ENCODE assay signal across 8 cellular contexts in the genomic region with DNA sequence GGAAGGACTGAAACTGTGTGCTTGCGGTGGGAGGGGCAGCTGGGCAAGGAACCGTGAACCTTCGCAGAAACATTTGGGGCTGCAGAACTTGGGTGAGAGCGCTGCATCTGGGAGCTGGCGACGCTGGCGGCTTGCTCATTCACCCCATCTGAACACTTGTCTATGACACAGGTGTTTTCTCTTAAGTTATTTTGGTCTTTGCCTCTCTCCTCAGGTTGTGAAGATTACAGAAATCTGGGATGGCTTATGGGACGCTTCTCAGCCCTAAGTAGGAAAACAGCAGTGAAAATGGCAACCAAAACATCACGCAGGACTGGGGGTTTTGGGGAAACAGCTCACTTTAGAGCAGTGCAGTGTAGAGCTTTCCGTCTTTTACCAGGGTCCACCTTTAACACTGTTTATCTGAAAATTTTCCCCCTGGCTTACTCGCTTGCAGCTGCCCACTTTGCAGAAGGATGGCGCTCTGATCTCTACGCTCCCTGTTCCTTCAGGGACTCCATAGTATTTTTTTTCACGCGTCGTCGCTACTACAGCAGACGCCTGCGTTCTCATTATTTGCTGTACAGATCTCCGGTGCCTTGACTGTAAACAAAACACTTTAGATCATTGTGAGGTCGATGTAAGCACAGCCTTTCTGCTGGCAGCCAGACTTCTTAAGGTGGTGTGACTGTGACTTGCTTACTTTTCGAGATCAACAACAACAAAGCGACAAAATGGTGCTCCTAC. TPM values are rescaled to one million over a fixed set of nuclear protein-coding genes. Genes with fewer than 3 reads are reported as not detected.
DNase-seq lines count a peak whose midpoint lies in the region; ATAC-seq and TF ChIP-seq lines count a peak whose summit lies in the region.

No MANE protein-coding gene starts in this region.

- ATAC-seq in GM19467 (IDR thresholded peaks at IDR 0.05; ENCODE audit: unreplicated experiment) = no peak

- TF ChIP-seq POLR2A in lower leg skin (IDR thresholded peaks at IDR 0.05) (no peak), suprapubic skin (IDR thresholded peaks at IDR 0.05) (peak in 1 of 2 donors; percentile 22)

- no peak for TF ChIP-seq CTCF in lower leg skin (IDR thresholded peaks at IDR 0.05)
- peak in 1 of 2 donors; percentile 31 for TF ChIP-seq CTCF in suprapubic skin (IDR thresholded peaks at IDR 0.05)

- no peak overlapping the region for H3K27ac ChIP-seq in HUES48 (ENCODE audit: low read depth, low read length)
- H3K27ac ChIP-seq in suprapubic skin = peak overlapping the region; percentile 100

- WGBS in lower leg skin, 2 donors = 15 to 19% methylated on average over 23 of the region's 23 CpGs
- WGBS in suprapubic skin = 19% methylated on average over 23 of the region's 23 CpGs

- H3K27me3 ChIP-seq in HUES48 (ENCODE audit: control insufficient read depth, insufficient read depth, low read length) (peaks cover 22% of the 10 kb centered on the region), suprapubic skin (no peaks in the 10 kb centered on the region)

- H3K9me3 ChIP-seq in HUES48 (ENCODE audit: control insufficient read depth, insufficient read depth, low read length) (no peaks in the 10 kb centered on the region), suprapubic skin (no peaks in the 10 kb centered on the region)

- DNase-seq in NCI-H1417 (lab: John Stamatoyannopoulos, UW) (peak; percentile 60 to 77 (median 70)), NCI-H1417 treated with DMSO at 0.1 percent for 48 hours (lab: John Stamatoyannopoulos, UW) (no peak), T-helper 1 cell (peak in 4 of 5 donors; percentile 37 to 82 (median 40)), lower leg skin (ENCODE audit: low spot score in 2 of 2) (no peak), suprapubic skin (ENCODE audit: low spot score in 2 of 2) (no peak)
- DNase-seq in central memory CD4-positive, alpha-beta T cell = peak; percentile 78

- peak overlapping the region; percentile 39 for H3K4me3 ChIP-seq in HUES48 (ENCODE audit: low read depth, low read length)
- H3K4me3 ChIP-seq in lower leg skin (ENCODE audit: low read depth, poor library complexity, severe bottlenecking) = peak overlapping the region; percentile 4
- H3K4me3 ChIP-seq in suprapubic skin = peak overlapping the region; percentile 64

- intact Hi-C loops in lower leg skin (cut with DNase I; ENCODE audit: low total_unique reads) = no loop called here

- H3K4me1 ChIP-seq in HUES48 (ENCODE audit: control insufficient read depth, insufficient read depth, low read length) = peaks cover 39% of the 10 kb centered on the region
- peaks cover 41% of the 10 kb centered on the region for H3K4me1 ChIP-seq in suprapubic skin

- peak overlapping the region; percentile 10; the same call in 1 of the 2 replicates for H3K9ac ChIP-seq in HUES48 (ENCODE audit: low read depth, low read length)

- H3K36me3 ChIP-seq in HUES48 (ENCODE audit: control insufficient read depth, insufficient read depth, low read length) (peaks cover 7% of the 10 kb centered on the region), suprapubic skin (no peaks in the 10 kb centered on the region)

- no peak for TF ChIP-seq EP300 in suprapubic skin (IDR thresholded peaks at IDR 0.05)

RNA-seq across cellular contexts. Expression of gene CDKN1B, which starts 2.7 kb away (rescaled TPM):
- total RNA-seq in lower leg skin = 100 to 1,000 TPM in 3 of 4 donors, 10 to 100 TPM in 1; 74.3 to 104 (median 101) TPM
- 10 to 100 TPM; 37.8 to 71.9 (median 46.9) TPM for total RNA-seq in suprapubic skin

RNA-seq across cellular contexts. Expression of gene GPR19, which starts 18.5 kb away (rescaled TPM):
- total RNA-seq in lower leg skin (under 1 TPM in 1 of 4 donors, not detected in 3; 0.13 TPM), suprapubic skin (under 1 TPM in 1 of 4 donors, not detected in 3; 0.42 TPM)

Comparison
In these comparisons a context has a peak if more than half of its experiments do, and no peak if none do; other contexts are left out.
1. DNase-seq: peak in NCI-H1417 (3 of 3), T-helper 1 cell (4 of 5) and central memory CD4-positive, alpha-beta T cell (single experiment); none in NCI-H1417 treated with DMSO at 0.1 percent for 48 hours (single experiment), lower leg skin (0 of 2) and suprapubic skin (0 of 2).
2. H3K4me3 ChIP-seq: peak in every context shown above with its lines; median percentile 64 in suprapubic skin; 39 in HUES48; 4 in lower leg skin.